ENCODE assay signal across 8 cellular contexts in the genomic region with DNA sequence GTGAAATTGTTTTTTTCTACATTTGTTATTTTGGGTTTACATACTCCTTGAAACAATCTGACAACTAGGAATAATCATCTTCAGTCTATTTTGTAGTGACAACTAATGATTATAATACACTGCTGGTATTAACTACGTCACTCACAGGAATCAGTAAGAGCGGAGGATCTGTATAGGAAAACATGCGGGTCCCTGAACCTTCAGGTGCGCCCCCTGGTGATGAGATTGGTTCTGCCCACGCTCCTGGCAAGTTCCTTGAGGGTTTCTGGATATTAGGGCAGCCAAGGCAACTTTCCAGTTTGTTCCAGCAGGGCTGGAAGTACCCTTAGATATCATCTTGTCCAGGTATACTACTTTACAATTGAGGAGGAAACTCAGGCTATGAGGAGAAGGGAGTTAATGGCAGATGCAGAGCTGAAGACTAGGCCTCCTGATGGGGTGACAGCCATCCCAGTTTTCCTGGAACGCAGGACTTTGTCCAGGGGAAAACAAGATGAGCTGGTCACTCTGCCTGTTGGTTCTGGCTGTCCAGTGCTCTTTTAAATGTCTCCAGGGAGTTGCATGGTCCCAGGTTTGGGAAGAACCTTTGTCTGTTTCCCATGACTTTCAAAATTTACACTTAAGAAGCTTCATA. TPM values are rescaled to one million over a fixed set of nuclear protein-coding genes. Genes with fewer than 3 reads are reported as not detected.
DNase-seq lines count a peak whose midpoint lies in the region; ATAC-seq and TF ChIP-seq lines count a peak whose summit lies in the region.

No MANE protein-coding gene starts in this region.

- no peak overlapping the region for H3K4ac ChIP-seq in IMR-90 (ENCODE audit: low read depth, low read length)

- no peak overlapping the region for H2BK5ac ChIP-seq in IMR-90 (ENCODE audit: low read depth, low read length, poor library complexity, severe bottlenecking)

- H3K23ac ChIP-seq in IMR-90 (ENCODE audit: low read depth, low read length), result no peak overlapping the region

- no peak overlapping the region for H3K56ac ChIP-seq in IMR-90 (ENCODE audit: extremely low read depth, insufficient read depth, low read length)

- no peak overlapping the region for H4K91ac ChIP-seq in IMR-90 (ENCODE audit: insufficient read depth, low read depth, low read length)

- POLR2A ChIA-PET in IMR-90 (lab: Charles Lee; ENCODE audit: unreplicated experiment), result no interaction called here
- POLR2A ChIA-PET in RWPE1 (lab: Yijun Ruan, JAX; ENCODE audit: low non-redundant PET), result no interaction called here

- H4K20me1 ChIP-seq in IMR-90 (ENCODE audit: insufficient read depth, low read length), result no peaks in the 10 kb centered on the region

- H3K79me1 ChIP-seq in IMR-90 (ENCODE audit: low read depth in 1 of 2, low read length in 2 of 2), result no peaks in the 10 kb centered on the region

- H3K27me3 ChIP-seq in IMR-90 (ENCODE audit: control insufficient read depth, insufficient read depth, low read length), result peaks cover 3% of the 10 kb centered on the region

- WGBS in IMR-90 (ENCODE audit: extremely low coverage in 2 of 2, insufficient read length in 1 of 2), 2 experiments, result no CpG with 5 or more reads among the region's 6 CpGs

- peak; percentile 95 for ATAC-seq in IMR-90 (ENCODE audit: low read depth)
- ATAC-seq in HG03354 (IDR thresholded peaks at IDR 0.05; ENCODE audit: poor library complexity, severe bottlenecking, unreplicated experiment), result no peak

- dilution Hi-C loops in IMR-90 (cut with HindIII; ENCODE audit: low sequenced_read_pairs, unreplicated experiment), result no loop called here

- H3K27ac ChIP-seq in IMR-90 (ENCODE audit: insufficient read depth, low read length) (no peak overlapping the region), RWPE1 (no peak overlapping the region), substantia nigra (ENCODE audit: low read depth, low read length, poor library complexity, severe bottlenecking) (no peak overlapping the region)

- peak; percentile 62 for TF ChIP-seq RAD21 in IMR-90 (IDR thresholded peaks at IDR 0.05; ENCODE audit: low read length)

- no peaks in the 10 kb centered on the region for H3K36me3 ChIP-seq in IMR-90 (ENCODE audit: control insufficient read depth, insufficient read depth, low read length)

- H4K5ac ChIP-seq in IMR-90 (ENCODE audit: low read depth, low read length), result no peak overlapping the region

- no peaks in the 10 kb centered on the region for H3K4me1 ChIP-seq in IMR-90 (ENCODE audit: control insufficient read depth, insufficient read depth, low read length)

- in situ Hi-C loops in IMR-90 (cut with MboI; ENCODE audit: low sequenced_read_pairs), result loop anchor here (25.0 kb wide), 1 partner anchor 432 kb away; no protein-coding TSS in a partner anchor

- TF ChIP-seq POLR2A in IMR-90 (IDR thresholded peaks at IDR 0.05; ENCODE audit: low read depth, low read length), result no peak

- no peak overlapping the region for H2BK120ac ChIP-seq in IMR-90 (ENCODE audit: low read depth, low read length)

- no peak overlapping the region for H3K14ac ChIP-seq in IMR-90 (replicated peaks; ENCODE audit: low read depth, low read length)

- CTCF ChIA-PET in IMR-90 (lab: Yijun Ruan, JAX), result interaction anchor here (0.6 to 1.8 kb wide), 8 partner anchors 13 to 290 kb away, joined by 3 to 6 read pairs (median 4); no protein-coding TSS in a partner anchor
- CTCF ChIA-PET in RWPE1 (lab: Yijun Ruan, JAX), result interaction anchor here (0.6 to 2.9 kb wide), 21 partner anchors 8 to 1625 kb away, joined by 3 to 60 read pairs (median 4); partner anchors contain the start of gene FAM13B

- H2AK9ac ChIP-seq in IMR-90 (replicated peaks; ENCODE audit: low read depth, low read length, poor library complexity), result no peak overlapping the region

- no TSS peak for BruUV-seq in IMR-90 (replicated peaks; lab: Mats Ljungman, UMichigan)

- no peak overlapping the region for H3K9ac ChIP-seq in IMR-90 (ENCODE audit: low read depth, low read length)

- no peak overlapping the region for H3K18ac ChIP-seq in IMR-90 (ENCODE audit: low read depth, low read length)

- TF ChIP-seq CTCF in IMR-90 (conservative IDR thresholded peaks at IDR 0.05; ENCODE audit: low read depth, low read length), result peak; percentile 81
- peak; percentile 83 for TF ChIP-seq CTCF in RWPE1 (conservative IDR thresholded peaks at IDR 0.05; ENCODE audit: low read depth)
- TF ChIP-seq CTCF in fibroblast of mammary gland (conservative IDR thresholded peaks at IDR 0.05; ENCODE audit: control insufficient read depth, insufficient read depth, low read depth, low read length), result peak; percentile 82

- H2BK15ac ChIP-seq in IMR-90 (ENCODE audit: low read depth, low read length), result no peak overlapping the region

- H3K9me1 ChIP-seq in IMR-90 (ENCODE audit: insufficient read depth, low read length), result no peaks in the 10 kb centered on the region

- DNase-seq in EL (peak; percentile 75), IMR-90 (peak; percentile 71), RWPE1 (ENCODE audit: low spot score) (peak; percentile 83), fibroblast of mammary gland (ENCODE audit: low read depth) (peak; percentile 77), non-pigmented ciliary epithelial cell (ENCODE audit: low read depth) (peak; percentile 19), substantia nigra (lab: John Stamatoyannopoulos, UW) (peak in 44 of 49 donors; percentile 4 to 74 (median 46))
- peak; percentile 83 to 84 for DNase-seq in activated T-cell treated with anti-CD3 and anti-CD28 coated beads, Interleukin-2, amount 50 U/mL, for 48 hours

- H4K8ac ChIP-seq in IMR-90 (ENCODE audit: low read depth in 2 of 2, low read length in 2 of 2), result no peak overlapping the region

- H2AK5ac ChIP-seq in IMR-90 (ENCODE audit: low read depth, low read length), result no peak overlapping the region

- intact Hi-C loops in IMR-90 (cut with micrococcal nuclease), result loop anchor here (1.0 kb wide), 2 partner anchors 33 to 290 kb away; no protein-coding TSS in a partner anchor

- no peaks in the 10 kb centered on the region for H3K9me3 ChIP-seq in IMR-90 (ENCODE audit: control insufficient read depth, insufficient read depth, low read length)

- no peak overlapping the region for H2BK20ac ChIP-seq in IMR-90 (ENCODE audit: low read depth, low read length)

- H2AFZ ChIP-seq in IMR-90 (replicated peaks; ENCODE audit: low read length, poor library complexity), result no peak overlapping the region

- H3K4me3 ChIP-seq in IMR-90 (ENCODE audit: insufficient read depth, low read depth, low read length), result no peak overlapping the region
- no peak overlapping the region for H3K4me3 ChIP-seq in fibroblast of mammary gland (ENCODE audit: control insufficient read depth, low read depth, low read length)

- H3K4me2 ChIP-seq in IMR-90 (ENCODE audit: low read depth, low read length), result no peak overlapping the region

TF ChIP-seq in IMR-90, 13 proteins besides CTCF, POLR2A, EP300 and RAD21:
- TF ChIP-seq SMC3 (IDR thresholded peaks at IDR 0.05; ENCODE audit: low read depth, low read length) (peak; percentile 89), RCOR1 (IDR thresholded peaks at IDR 0.05; ENCODE audit: insufficient replicate concordance, low read length) (no peak), CHD1 (IDR thresholded peaks at IDR 0.05; ENCODE audit: low read depth, low read length) (no peak)

RNA-seq across cellular contexts. Expression of gene WNT8A, which starts 15.0 kb away (rescaled TPM):
- not detected in 2 replicates for total RNA-seq in IMR-90 (2012; rRNA removed)
- not detected in 2 replicates for polyA plus RNA-seq in IMR-90 (2012; rRNA removed)
- not detected in 2 replicates for polyA plus RNA-seq in IMR-90 (2012; cell fraction: cytosol; rRNA removed)
- polyA plus RNA-seq in IMR-90 (2012; cell fraction: nucleus; rRNA removed; ENCODE audit: low replicate concordance), result not detected in 2 replicates

RNA-seq across cellular contexts. Expression of gene FAM13B, which starts 36.0 kb away (rescaled TPM):
- total RNA-seq in IMR-90 (2012; rRNA removed), result 15.1 and 21.9 TPM in 2 replicates
- polyA plus RNA-seq in IMR-90 (2012; rRNA removed), result 10.6 and 14.6 TPM in 2 replicates
- polyA plus RNA-seq in IMR-90 (2012; cell fraction: cytosol; rRNA removed), result 3.2 and 3.8 TPM in 2 replicates
- 7.9 and 26.5 TPM in 2 replicates for polyA plus RNA-seq in IMR-90 (2012; cell fraction: nucleus; rRNA removed; ENCODE audit: low replicate concordance)

Comparison
In these comparisons a context has a peak if more than half of its experiments do, and no peak if none do; other contexts are left out.
1. DNase-seq: peak in every context shown above with its lines; median percentile 84 in activated T-cell treated with anti-CD3 and anti-CD28 coated beads, Interleukin-2, amount 50 U/mL, for 48 hours; 83 in RWPE1; 77 in fibroblast of mammary gland; 75 in EL; 71 in IMR-90; 46 in substantia nigra; 19 in non-pigmented ciliary epithelial cell.